In the genomic region with DNA sequence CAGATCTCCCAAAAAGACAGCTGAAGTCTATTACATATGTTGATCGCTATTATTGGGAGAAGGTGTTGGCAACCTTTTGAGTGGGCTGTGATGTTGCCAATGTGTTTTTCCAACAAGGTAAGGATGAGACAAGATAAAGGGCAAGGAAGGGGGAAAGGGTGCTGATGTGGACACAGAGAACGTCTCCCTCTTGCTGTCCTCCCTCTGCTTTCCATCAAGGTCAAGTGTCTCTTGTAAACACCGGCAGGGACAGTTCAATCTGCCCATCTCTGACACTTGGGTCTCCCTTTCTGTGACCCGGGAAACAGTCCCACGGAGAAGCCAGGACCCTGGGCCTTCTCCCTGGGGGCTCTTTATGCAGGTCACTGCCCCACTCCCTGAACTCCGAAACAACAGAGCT, we compare ENCODE assay signal across 1 cellular context.
TF ChIP-seq lines count a peak whose summit lies in the region.

No MANE protein-coding gene starts in this region.

TF ChIP-seq in WTC11, 78 proteins besides CTCF, POLR2A, EP300 and RAD21:
- TF ChIP-seq, protein P1, sequence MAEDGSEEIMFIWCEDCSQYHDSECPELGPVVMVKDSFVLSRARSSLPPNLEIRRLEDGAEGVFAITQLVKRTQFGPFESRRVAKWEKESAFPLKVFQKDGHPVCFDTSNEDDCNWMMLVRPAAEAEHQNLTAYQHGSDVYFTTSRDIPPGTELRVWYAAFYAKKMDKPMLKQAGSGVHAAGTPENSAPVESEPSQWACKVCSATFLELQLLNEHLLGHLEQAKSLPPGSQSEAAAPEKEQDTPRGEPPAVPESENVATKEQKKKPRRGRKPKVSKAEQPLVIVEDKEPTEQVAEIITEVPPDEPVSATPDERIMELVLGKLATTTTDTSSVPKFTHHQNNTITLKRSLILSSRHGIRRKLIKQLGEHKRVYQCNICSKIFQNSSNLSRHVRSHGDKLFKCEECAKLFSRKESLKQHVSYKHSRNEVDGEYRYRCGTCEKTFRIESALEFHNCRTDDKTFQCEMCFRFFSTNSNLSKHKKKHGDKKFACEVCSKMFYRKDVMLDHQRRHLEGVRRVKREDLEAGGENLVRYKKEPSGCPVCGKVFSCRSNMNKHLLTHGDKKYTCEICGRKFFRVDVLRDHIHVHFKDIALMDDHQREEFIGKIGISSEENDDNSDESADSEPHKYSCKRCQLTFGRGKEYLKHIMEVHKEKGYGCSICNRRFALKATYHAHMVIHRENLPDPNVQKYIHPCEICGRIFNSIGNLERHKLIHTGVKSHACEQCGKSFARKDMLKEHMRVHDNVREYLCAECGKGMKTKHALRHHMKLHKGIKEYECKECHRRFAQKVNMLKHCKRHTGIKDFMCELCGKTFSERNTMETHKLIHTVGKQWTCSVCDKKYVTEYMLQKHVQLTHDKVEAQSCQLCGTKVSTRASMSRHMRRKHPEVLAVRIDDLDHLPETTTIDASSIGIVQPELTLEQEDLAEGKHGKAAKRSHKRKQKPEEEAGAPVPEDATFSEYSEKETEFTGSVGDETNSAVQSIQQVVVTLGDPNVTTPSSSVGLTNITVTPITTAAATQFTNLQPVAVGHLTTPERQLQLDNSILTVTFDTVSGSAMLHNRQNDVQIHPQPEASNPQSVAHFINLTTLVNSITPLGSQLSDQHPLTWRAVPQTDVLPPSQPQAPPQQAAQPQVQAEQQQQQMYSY (CRISPR knock-in tag; IDR thresholded peaks at IDR 0.05): no peak
- no peak for TF ChIP-seq MAX (CRISPR knock-in tag; IDR thresholded peaks at IDR 0.05)
- TF ChIP-seq CREB1 (CRISPR knock-in tag; IDR thresholded peaks at IDR 0.05): no peak
- TF ChIP-seq, protein P2, sequence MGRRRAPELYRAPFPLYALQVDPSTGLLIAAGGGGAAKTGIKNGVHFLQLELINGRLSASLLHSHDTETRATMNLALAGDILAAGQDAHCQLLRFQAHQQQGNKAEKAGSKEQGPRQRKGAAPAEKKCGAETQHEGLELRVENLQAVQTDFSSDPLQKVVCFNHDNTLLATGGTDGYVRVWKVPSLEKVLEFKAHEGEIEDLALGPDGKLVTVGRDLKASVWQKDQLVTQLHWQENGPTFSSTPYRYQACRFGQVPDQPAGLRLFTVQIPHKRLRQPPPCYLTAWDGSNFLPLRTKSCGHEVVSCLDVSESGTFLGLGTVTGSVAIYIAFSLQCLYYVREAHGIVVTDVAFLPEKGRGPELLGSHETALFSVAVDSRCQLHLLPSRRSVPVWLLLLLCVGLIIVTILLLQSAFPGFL (CRISPR knock-in tag; IDR thresholded peaks at IDR 0.05; ENCODE audit: borderline replicate concordance): no peak
- TF ChIP-seq JUN (CRISPR knock-in tag; IDR thresholded peaks at IDR 0.05): no peak
- TF ChIP-seq MXD4 (CRISPR knock-in tag; IDR thresholded peaks at IDR 0.05; ENCODE audit: borderline replicate concordance): no peak
- TF ChIP-seq, protein P3, sequence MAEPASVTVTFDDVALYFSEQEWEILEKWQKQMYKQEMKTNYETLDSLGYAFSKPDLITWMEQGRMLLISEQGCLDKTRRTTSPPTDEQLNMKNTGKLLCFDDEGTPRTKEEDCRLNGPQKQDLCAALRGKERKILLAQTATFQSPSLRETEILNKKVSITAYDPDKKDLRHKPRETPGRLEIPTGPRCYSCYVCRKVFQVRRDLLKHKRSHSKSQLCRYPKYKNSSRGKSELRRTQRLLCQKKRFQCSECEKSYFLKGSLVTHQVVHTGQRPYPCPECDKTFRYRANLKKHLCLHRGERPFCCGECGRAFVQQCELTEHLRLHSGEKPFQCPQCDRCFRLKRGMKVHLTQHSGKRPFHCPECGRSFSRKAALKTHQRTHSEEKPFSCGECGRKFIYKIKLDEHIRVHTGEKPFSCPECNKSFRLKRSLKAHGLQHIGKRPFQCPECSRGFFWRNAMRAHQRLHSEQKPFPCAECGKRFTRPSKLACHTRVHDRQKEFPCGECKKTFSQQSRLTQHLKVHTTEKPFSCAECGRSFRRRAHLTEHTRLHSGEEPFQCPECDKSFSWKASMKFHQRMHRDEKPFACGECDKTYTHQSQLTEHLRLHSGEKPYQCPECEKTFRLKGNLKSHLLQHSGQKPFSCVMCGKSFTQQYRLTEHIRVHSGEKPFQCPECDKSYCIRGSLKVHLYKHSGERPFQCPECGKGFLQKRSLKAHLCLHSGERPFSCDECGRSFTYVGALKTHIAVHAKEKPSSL (CRISPR knock-in tag; conservative IDR thresholded peaks at IDR 0.05): no peak
- no peak for TF ChIP-seq EMX1 (CRISPR knock-in tag; IDR thresholded peaks at IDR 0.05)
- no peak for TF ChIP-seq CBFB (CRISPR knock-in tag; IDR thresholded peaks at IDR 0.05; ENCODE audit: low read depth)
- TF ChIP-seq ZNF317 (CRISPR knock-in tag; IDR thresholded peaks at IDR 0.05; ENCODE audit: borderline replicate concordance, low read depth): no peak
- TF ChIP-seq ZNF416 (CRISPR knock-in tag; IDR thresholded peaks at IDR 0.05): no peak
- no peak for TF ChIP-seq ZNF232 (CRISPR knock-in tag; IDR thresholded peaks at IDR 0.05)
- TF ChIP-seq, protein P4, sequence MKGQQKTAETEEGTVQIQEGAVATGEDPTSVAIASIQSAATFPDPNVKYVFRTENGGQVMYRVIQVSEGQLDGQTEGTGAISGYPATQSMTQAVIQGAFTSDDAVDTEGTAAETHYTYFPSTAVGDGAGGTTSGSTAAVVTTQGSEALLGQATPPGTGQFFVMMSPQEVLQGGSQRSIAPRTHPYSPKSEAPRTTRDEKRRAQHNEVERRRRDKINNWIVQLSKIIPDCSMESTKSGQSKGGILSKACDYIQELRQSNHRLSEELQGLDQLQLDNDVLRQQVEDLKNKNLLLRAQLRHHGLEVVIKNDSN (CRISPR knock-in tag; IDR thresholded peaks at IDR 0.05): no peak
- TF ChIP-seq, protein P5, sequence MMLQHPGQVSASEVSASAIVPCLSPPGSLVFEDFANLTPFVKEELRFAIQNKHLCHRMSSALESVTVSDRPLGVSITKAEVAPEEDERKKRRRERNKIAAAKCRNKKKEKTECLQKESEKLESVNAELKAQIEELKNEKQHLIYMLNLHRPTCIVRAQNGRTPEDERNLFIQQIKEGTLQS (CRISPR knock-in tag; conservative IDR thresholded peaks at IDR 0.05): no peak
- TF ChIP-seq SMAD3 (CRISPR knock-in tag; IDR thresholded peaks at IDR 0.05; ENCODE audit: borderline replicate concordance): no peak
